Comparison of ENCODE assay signal across 17 cellular contexts in genomic region chr4:96145671-96146070, GRCh38.
"Had no signal": no experiment of that assay in that cellular context is flagged by ENCODE, and none has a peak within 500 bp of the region (broad histone marks: within the 10 kb centered on the region; RNA-seq: fewer than 3 reads in every experiment).

No MANE protein-coding gene starts in this region.

- H3K9me3 ChIP-seq: prostate gland, upper lobe of left lung had no signal

- H3K36me3 ChIP-seq: prostate gland, upper lobe of left lung had no signal

- H3K27me3 ChIP-seq: upper lobe of left lung had no signal

- H3K4me1 ChIP-seq: prostate gland, upper lobe of left lung had no signal

- ATAC-seq: left colon; naive thymus-derived CD8-positive, alpha-beta T cell; sciatic nerve had no signal

- H3K4me3 ChIP-seq: coronary artery, lung, prostate gland, upper lobe of left lung had no signal

- DNase-seq: activated CD4-positive, alpha-beta memory T cell treated with anti-CD3 and anti-CD28 coated beads for 36 hours; activated CD4-positive, CD25-positive, alpha-beta regulatory T cell treated with anti-CD3 and anti-CD28 coated beads, Interleukin-2, amount 50 U/mL, for 72 hours; activated gamma-delta T cell; activated T-cell treated with anti-CD3 and anti-CD28 coated beads, Interleukin-2, amount 50 U/mL, for 48 hours; aorta; effector CD4-positive, alpha-beta T cell; immature natural killer cell; left colon; naive thymus-derived CD8-positive, alpha-beta T cell; occipital lobe; stimulated activated naive CD4-positive, alpha-beta T cell; T-helper 2 cell; upper lobe of left lung had no signal
